8 cellular contexts compared by ENCODE assay signal in the genomic region with DNA sequence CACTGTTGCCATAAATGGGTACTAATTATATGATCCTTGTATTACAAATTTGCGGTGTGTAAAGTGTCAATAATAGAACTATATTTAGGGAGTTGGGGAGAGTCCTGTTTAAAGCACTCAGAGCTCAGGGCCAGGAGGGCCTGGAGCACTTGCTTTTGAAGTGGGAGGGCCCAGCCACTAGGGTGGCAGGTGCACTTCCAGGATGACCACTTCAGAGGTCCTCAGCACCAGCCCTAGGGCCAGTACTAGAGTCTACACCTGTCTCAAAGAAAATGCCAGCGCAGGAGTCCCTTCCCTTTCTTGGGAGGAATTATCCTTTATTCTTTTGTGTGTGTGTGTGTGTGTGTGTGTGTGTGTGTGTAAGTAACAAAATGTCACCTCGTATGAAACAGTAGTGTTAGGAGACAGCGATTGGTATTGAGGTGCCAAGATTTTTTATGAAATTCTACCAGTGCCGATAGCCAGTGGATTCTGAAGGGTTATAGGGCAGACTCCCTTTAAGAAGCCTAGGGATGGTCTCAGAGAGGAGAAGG. TPM values are rescaled to one million over a fixed set of nuclear protein-coding genes. Genes with fewer than 3 reads are reported as not detected.
DNase-seq lines count a peak whose midpoint lies in the region; ATAC-seq and TF ChIP-seq lines count a peak whose summit lies in the region.

No MANE protein-coding gene starts in this region.

- peaks cover 23% of the 10 kb centered on the region for H3K4me1 ChIP-seq in GM23338 (ENCODE audit: insufficient read depth)
- H3K4me1 ChIP-seq in Panc1 (ENCODE audit: control insufficient read depth, insufficient read depth, low read length) = peaks cover 79% of the 10 kb centered on the region
- H3K4me1 ChIP-seq in esophagus squamous epithelium = peaks cover 26 to 71% (median 40%) of the 10 kb centered on the region in 3 donors

- no peaks in the 10 kb centered on the region for H3K9me2 ChIP-seq in GM23338 (ENCODE audit: insufficient read depth)

- no TSS peak for BruUV-seq in Panc1 (replicated peaks; lab: Mats Ljungman, UMichigan)

- peaks cover 13% of the 10 kb centered on the region for H3K79me2 ChIP-seq in GM23338 (replicated peaks; ENCODE audit: insufficient read depth)

- H3K9me3 Mint-ChIP-seq in GM23338 = no peaks in the 10 kb centered on the region

- no peaks in the 10 kb centered on the region for H3K9me3 ChIP-seq in Panc1 (ENCODE audit: control insufficient read depth, insufficient read depth, low read depth, low read length)
- no peaks in the 10 kb centered on the region for H3K9me3 ChIP-seq in esophagus squamous epithelium

- peaks cover 37% of the 10 kb centered on the region for H3K4me1 Mint-ChIP-seq in GM23338

- peak overlapping the region; percentile 88 for H3K27ac ChIP-seq in GM23338 (ENCODE audit: low read depth)
- peak overlapping the region; percentile 97 for H3K27ac ChIP-seq in Panc1 (ENCODE audit: low read length)
- peak overlapping the region; percentile 82 to 90 (median 88) for H3K27ac ChIP-seq in esophagus squamous epithelium

- TF ChIP-seq POLR2A in esophagus squamous epithelium (IDR thresholded peaks at IDR 0.05) = no peak

- WGBS in esophagus squamous epithelium, 2 donors = 26 to 31% methylated on average over 5 of the region's 5 CpGs

- H3K27me3 Mint-ChIP-seq in GM23338 (ENCODE audit: insufficient read depth, low read depth, poor library complexity) = peaks cover 8% of the 10 kb centered on the region

- H3K36me3 Mint-ChIP-seq in GM23338 (ENCODE audit: low read depth) = no peaks in the 10 kb centered on the region; the same call in 2 of the 3 replicates

- POLR2A ChIA-PET in Panc1 (lab: Charles Lee) = no interaction called here

- ATAC-seq in GM23338 (peak; percentile 6; the same call in 2 of the 3 replicates), Panc1 (no peak), esophagus mucosa (no peak), HG02571 (IDR thresholded peaks at IDR 0.05; ENCODE audit: unreplicated experiment) (no peak)

- peak overlapping the region; percentile 86 for H3K27ac Mint-ChIP-seq in GM23338

- peaks cover 11% of the 10 kb centered on the region; the same call in 1 of the 2 replicates for H4K20me1 ChIP-seq in GM23338 (replicated peaks; ENCODE audit: insufficient read depth)

- CTCF ChIA-PET in Panc1 (lab: Charles Lee) = interaction anchor here (0.6 to 4.8 kb wide), 14 partner anchors 11 to 183 kb away, joined by 3 to 97 read pairs (median 5); partner anchors contain the start of gene MYO18A

- no peak overlapping the region for H2AFZ ChIP-seq in GM23338

- H3K27me3 ChIP-seq in GM23338 (ENCODE audit: insufficient read depth) (no peaks in the 10 kb centered on the region), Panc1 (ENCODE audit: control insufficient read depth, insufficient read depth, low read length) (no peaks in the 10 kb centered on the region), esophagus squamous epithelium (no peaks in the 10 kb centered on the region)

- TF ChIP-seq CTCF in GM23338 (conservative IDR thresholded peaks at IDR 0.05; ENCODE audit: low read depth in 2 of 2) (no peak), Panc1 (IDR thresholded peaks at IDR 0.05) (no peak), esophagus squamous epithelium (IDR thresholded peaks at IDR 0.05) (no peak)

- no peaks in the 10 kb centered on the region; the same call in 1 of the 2 replicates for H3K36me3 ChIP-seq in GM23338 (ENCODE audit: insufficient read depth)
- H3K36me3 ChIP-seq in Panc1 (ENCODE audit: control insufficient read depth, insufficient read depth, low read length) = no peaks in the 10 kb centered on the region
- peaks cover 0 to under 1% (median 0%) of the 10 kb centered on the region in 3 donors for H3K36me3 ChIP-seq in esophagus squamous epithelium

- H3K4me3 Mint-ChIP-seq in GM23338 = peak overlapping the region; percentile 51

- in situ Hi-C loops in Panc1 (cut with HindIII; ENCODE audit: low pct_unique_long_range_greater_than_20kb, low sequenced_read_pairs) = no loop called here

- intact Hi-C loops in Panc1 (cut with micrococcal nuclease; ENCODE audit: unreplicated experiment) = loop anchor here (2.0 kb wide), 2 partner anchors 32 to 70 kb away; partner anchors contain the start of gene MYO18A
- intact Hi-C loops in esophagus squamous epithelium (cut with DNase I) = loop anchor here (5.0 kb wide), 2 partner anchors 34 to 69 kb away; partner anchors contain the start of gene MYO18A

- DNase-seq in GM23338 (ENCODE audit: low spot score) (peak; percentile 34), Panc1 (ENCODE audit: low read depth, low spot score) (no peak), esophagus squamous epithelium (lab: John Stamatoyannopoulos, UW) (no peak), skeletal muscle cell (ENCODE audit: low read depth) (no peak), HK-2 (ENCODE audit: unreplicated experiment) (no peak)
- no peak for DNase-seq in activated CD4-positive, alpha-beta T cell treated with anti-CD3 and anti-CD28 coated beads, Interleukin-2, amount 50 U/mL, for 48 hours

- H3F3A ChIP-seq in GM23338 (replicated peaks; ENCODE audit: low read depth) = peaks cover 5% of the 10 kb centered on the region

- H3K4me3 ChIP-seq in GM23338 = 0 out of 2 replicates have a peak overlapping the region, but pooled peaks have one; percentile 30
- peak overlapping the region; percentile 39 to 53 for H3K4me3 ChIP-seq in Panc1 (ENCODE audit: low read depth in 2 of 2, low read length in 2 of 2)
- H3K4me3 ChIP-seq in esophagus squamous epithelium = peak overlapping the region; percentile 35 to 76 (median 54)
- H3K4me3 ChIP-seq in skeletal muscle cell (ENCODE audit: low read depth, low read length) = peak overlapping the region; percentile 47

- peak overlapping the region; percentile 72 for H3K4me2 ChIP-seq in GM23338

TF ChIP-seq in GM23338, 12 proteins besides CTCF, POLR2A, EP300 and RAD21 (continues in another document):
- TF ChIP-seq ZNF462 (CRISPR knock-in tag; IDR thresholded peaks at IDR 0.05) = no peak
- no peak for TF ChIP-seq CREB1 (CRISPR knock-in tag; IDR thresholded peaks at IDR 0.05; ENCODE audit: low read depth)
- TF ChIP-seq POLR2AphosphoS5 (IDR thresholded peaks at IDR 0.05; ENCODE audit: low read depth) = no peak
- TF ChIP-seq ZNF114 (CRISPR knock-in tag; IDR thresholded peaks at IDR 0.05) = no peak

RNA-seq across cellular contexts. Expression of gene MYO18A, which starts 31.9 kb away (rescaled TPM):
- total RNA-seq in GM23338 (2014; rRNA removed; shearing (Covaris generic)) = 23.9 and 37.5 TPM in 2 replicates
- polyA plus RNA-seq in GM23338 (2016; fragmentation: Nextera tagmentation; extraction: Ambion mirVana) = 16.7 and 18.3 TPM in 2 replicates
- 108 TPM for total RNA-seq in Panc1 (2021; ENCODE audit: unreplicated experiment)
- polyA plus RNA-seq in Panc1 (2012; ENCODE audit: insufficient read length) = 94.4 TPM
- total RNA-seq in esophagus squamous epithelium = 10 to 100 TPM; 44.0 to 74.9 (median 68.5) TPM
- total RNA-seq in esophagus mucosa = 51.7 TPM
